ENCODE assay signal across 28 cellular contexts in the genomic region with DNA sequence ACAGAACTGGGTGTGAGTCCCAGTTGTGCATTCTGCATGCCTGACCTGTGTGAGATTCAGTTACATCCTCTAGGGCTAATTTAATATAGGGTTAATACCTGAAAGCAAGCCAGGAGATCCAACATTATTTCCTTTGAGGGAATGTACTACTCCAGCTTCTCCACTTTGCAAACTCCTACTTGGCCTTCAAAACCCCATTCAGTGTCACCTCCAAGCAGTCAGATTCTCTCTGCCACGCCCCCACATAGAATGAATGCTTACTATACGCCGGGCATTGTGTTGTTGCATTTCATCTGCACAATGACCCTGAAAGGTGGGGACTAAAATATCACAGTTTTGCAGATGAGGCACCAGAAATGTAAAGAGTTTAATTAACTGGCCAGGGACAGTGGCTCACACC. TPM values are rescaled to one million over a fixed set of nuclear protein-coding genes. Genes with fewer than 3 reads are reported as not detected.
"Had no signal": no experiment of that assay in that cellular context is flagged by ENCODE, and none has a peak within 500 bp of the region (broad histone marks: within the 10 kb centered on the region; RNA-seq: fewer than 3 reads in every experiment).

No MANE protein-coding gene starts in this region.

- DNase-seq: effector memory CD8-positive, alpha-beta T cell; gastrocnemius medialis; heart right ventricle; hypothalamus; kidney glomerular epithelial cell; mesendoderm; naive thymus-derived CD4-positive, alpha-beta T cell; psoas muscle; retina; right lobe of liver; spleen; stimulated activated CD4-positive, alpha-beta T cell treated with anti-CD3 and anti-CD28 coated beads, Interleukin-15, amount 100 ng/mL, for 24 hours; stimulated activated CD4-positive, alpha-beta T cell treated with anti-CD3 and anti-CD28 coated beads, Interleukin-1b, Interleukin-23, amount 100 ng/mL, for 48 hours; stimulated activated CD4-positive, alpha-beta T cell treated with anti-CD3 and anti-CD28 coated beads, Interleukin-4, amount 100 ng/mL, for 24 hours; tibial artery; upper lobe of left lung; uterus had no signal

- H3K9me3 ChIP-seq: esophagus muscularis mucosa, gastrocnemius medialis, heart right ventricle, psoas muscle, right lobe of liver, spleen, tibial artery, upper lobe of left lung, uterus had no signal

- H3K27me3 ChIP-seq: gastrocnemius medialis, heart right ventricle, right lobe of liver, spleen, tibial artery, upper lobe of left lung, uterus had no signal

- H3K9me3 Mint-ChIP-seq: dendritic cell treated with granulocyte-macrophage colony-stimulating factor and Interleukin-4, amounts not matched to agents 40 ng/mL and 50 ng/mL, for 4 days; effector memory CD8-positive, alpha-beta T cell; neural crest cell; stimulated activated memory B cell treated with anti-CD40 and anti-IgM and Interleukin-4, amounts not matched to agents 10 μg/mL and 1 μg/mL and 100 μg/mL, for 72 hours; stimulated activated naive CD8-positive, alpha-beta T cell treated with anti-CD3 and anti-CD28 coated beads, Interleukin-15, Interleukin-2, amounts not matched to agents 100 ng/mL and 50 ng/mL, for 24 hours had no signal

- H3K27ac Mint-ChIP-seq: dendritic cell treated with granulocyte-macrophage colony-stimulating factor and Interleukin-4, amounts not matched to agents 40 ng/mL and 50 ng/mL, for 4 days; stimulated activated naive CD8-positive, alpha-beta T cell treated with anti-CD3 and anti-CD28 coated beads, Interleukin-15, Interleukin-2, amounts not matched to agents 100 ng/mL and 50 ng/mL, for 24 hours had no signal

- H3K27ac ChIP-seq: epithelial cell of prostate, esophagus muscularis mucosa, gastrocnemius medialis, psoas muscle, right lobe of liver, tibial artery, uterus had no signal

- H3K4me1 Mint-ChIP-seq: neural crest cell had no signal

- H3K27me3 Mint-ChIP-seq: effector memory CD8-positive, alpha-beta T cell had no signal

- H3K36me3 ChIP-seq: esophagus muscularis mucosa, gastrocnemius medialis, heart right ventricle, right lobe of liver, spleen, tibial artery, upper lobe of left lung, uterus had no signal

- H3K4me3 ChIP-seq: esophagus muscularis mucosa, gastrocnemius medialis, psoas muscle, right lobe of liver, tibial artery, upper lobe of left lung, uterus had no signal

- H3K4me3 Mint-ChIP-seq: dendritic cell treated with granulocyte-macrophage colony-stimulating factor and Interleukin-4, amounts not matched to agents 40 ng/mL and 50 ng/mL, for 4 days; neural crest cell; stimulated activated naive CD8-positive, alpha-beta T cell treated with anti-CD3 and anti-CD28 coated beads, Interleukin-15, Interleukin-2, amounts not matched to agents 100 ng/mL and 50 ng/mL, for 24 hours had no signal

- H3K4me1 ChIP-seq: gastrocnemius medialis, psoas muscle, right lobe of liver, tibial artery, upper lobe of left lung, uterus had no signal

- ATAC-seq: gastrocnemius medialis, psoas muscle, right lobe of liver had no signal

RNA-seq across cellular contexts. Expression of a gene that starts 25.3 kb away (rescaled TPM):
- total RNA-seq: fibroblast of villous mesenchyme; gastrocnemius medialis; heart right ventricle; liver; lung microvascular endothelial cell; naive thymus-derived CD4-positive, alpha-beta T cell; omental fat pad; skeletal muscle tissue; spleen had no signal
